In the genomic region with DNA sequence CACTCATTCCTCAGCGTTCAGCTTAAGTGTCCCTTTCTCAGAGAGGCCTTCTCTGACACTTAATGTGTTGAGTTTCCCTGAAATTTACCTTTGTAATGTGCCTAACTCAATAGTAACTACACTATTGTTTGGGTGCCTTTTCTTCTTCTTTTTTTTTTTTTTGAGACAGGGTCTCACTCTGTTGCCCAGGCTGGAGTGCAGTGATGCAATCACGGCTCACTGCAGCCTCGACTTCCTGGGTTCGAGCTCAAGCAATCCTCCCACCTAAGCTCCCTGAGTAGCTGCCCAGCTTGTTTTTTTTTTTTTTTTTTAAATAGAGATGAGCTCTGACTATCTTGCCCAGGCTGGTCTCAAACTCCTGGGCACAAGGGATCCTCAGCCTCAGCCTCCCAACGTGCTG, we compare ENCODE assay signal across 26 cellular contexts.
"Had no signal": no experiment of that assay in that cellular context is flagged by ENCODE, and none has a peak within 500 bp of the region (broad histone marks: within the 10 kb centered on the region; RNA-seq: fewer than 3 reads in every experiment).

No MANE protein-coding gene starts in this region.

- H3K4me1 ChIP-seq: pancreas, prostate gland, right lobe of liver, sigmoid colon, tibial nerve, upper lobe of left lung, vagina had no signal

- H3K4me3 Mint-ChIP-seq: natural killer cell; nephron; neural progenitor cell; stimulated activated effector memory CD8-positive, alpha-beta T cell treated with anti-CD3 and anti-CD28 coated beads, Interleukin-12 subunit alpha, Interleukin-12 subunit beta, amount 100 ng/mL, for 72 hours; stimulated activated naive B cell treated with anti-CD40 and anti-IgM and Interleukin-4, amounts not matched to agents 10 μg/mL and 1 μg/mL and 100 μg/mL, for 72 hours; stimulated activated naive CD8-positive, alpha-beta T cell treated with anti-CD3 and anti-CD28 coated beads, Interleukin-15, Interleukin-2, amounts not matched to agents 100 ng/mL and 50 ng/mL, for 24 hours had no signal

- H3K36me3 ChIP-seq: neural progenitor cell, pancreas, prostate gland, right lobe of liver, stomach, thoracic aorta, thyroid gland, upper lobe of left lung, vagina had no signal

- H3K27me3 ChIP-seq: neural progenitor cell, pancreas, right lobe of liver, sigmoid colon, stomach, thyroid gland, tibial nerve, upper lobe of left lung, vagina had no signal

- H3K9ac ChIP-seq: neural progenitor cell had no signal

- FAIRE-seq: pancreas, small intestine, urothelium cell line had no signal

- H3K36me3 Mint-ChIP-seq: natural killer cell; stimulated activated effector memory CD8-positive, alpha-beta T cell treated with anti-CD3 and anti-CD28 coated beads, Interleukin-12 subunit alpha, Interleukin-12 subunit beta, amount 100 ng/mL, for 72 hours; stimulated activated naive B cell treated with anti-CD40 and anti-IgM and Interleukin-4, amounts not matched to agents 10 μg/mL and 1 μg/mL and 100 μg/mL, for 72 hours had no signal

- ATAC-seq: natural killer cell; pancreas; right cardiac atrium; right lobe of liver; stimulated activated effector memory CD8-positive, alpha-beta T cell treated with anti-CD3 and anti-CD28 coated beads, Interleukin-12 subunit alpha, Interleukin-12 subunit beta, amount 100 ng/mL, for 72 hours; stimulated activated naive B cell treated with anti-CD40 and anti-IgM and Interleukin-4, amounts not matched to agents 10 μg/mL and 1 μg/mL and 100 μg/mL, for 72 hours had no signal

- H3K4me3 ChIP-seq: neural progenitor cell, pancreas, prostate gland, right lobe of liver, sigmoid colon, stomach, thoracic aorta, thyroid gland, tibial nerve, upper lobe of left lung, vagina had no signal

- H2AFZ ChIP-seq: neural progenitor cell had no signal

- H3K27ac ChIP-seq: neural progenitor cell, pancreas, prostate gland, right lobe of liver, sigmoid colon, stomach, thoracic aorta, thyroid gland, tibial nerve, upper lobe of left lung, vagina had no signal

- H3K4me1 Mint-ChIP-seq: natural killer cell; stimulated activated effector memory CD8-positive, alpha-beta T cell treated with anti-CD3 and anti-CD28 coated beads, Interleukin-12 subunit alpha, Interleukin-12 subunit beta, amount 100 ng/mL, for 72 hours; stimulated activated naive B cell treated with anti-CD40 and anti-IgM and Interleukin-4, amounts not matched to agents 10 μg/mL and 1 μg/mL and 100 μg/mL, for 72 hours had no signal

- H3K27ac Mint-ChIP-seq: natural killer cell; nephron; stimulated activated effector memory CD8-positive, alpha-beta T cell treated with anti-CD3 and anti-CD28 coated beads, Interleukin-12 subunit alpha, Interleukin-12 subunit beta, amount 100 ng/mL, for 72 hours; stimulated activated naive B cell treated with anti-CD40 and anti-IgM and Interleukin-4, amounts not matched to agents 10 μg/mL and 1 μg/mL and 100 μg/mL, for 72 hours; stimulated activated naive CD8-positive, alpha-beta T cell treated with anti-CD3 and anti-CD28 coated beads, Interleukin-15, Interleukin-2, amounts not matched to agents 100 ng/mL and 50 ng/mL, for 24 hours had no signal

- H3K9me3 ChIP-seq: pancreas, prostate gland, right lobe of liver, sigmoid colon, stomach, thoracic aorta, thyroid gland, tibial nerve, upper lobe of left lung, vagina had no signal

- H3K9me3 Mint-ChIP-seq: natural killer cell; nephron; neural progenitor cell; stimulated activated effector memory CD8-positive, alpha-beta T cell treated with anti-CD3 and anti-CD28 coated beads, Interleukin-12 subunit alpha, Interleukin-12 subunit beta, amount 100 ng/mL, for 72 hours; stimulated activated naive B cell treated with anti-CD40 and anti-IgM and Interleukin-4, amounts not matched to agents 10 μg/mL and 1 μg/mL and 100 μg/mL, for 72 hours; stimulated activated naive CD8-positive, alpha-beta T cell treated with anti-CD3 and anti-CD28 coated beads, Interleukin-15, Interleukin-2, amounts not matched to agents 100 ng/mL and 50 ng/mL, for 24 hours had no signal

- H3K4me2 ChIP-seq: neural progenitor cell had no signal

- DNase-seq: natural killer cell; occipital lobe; pancreas; right cardiac atrium; right lobe of liver; sigmoid colon; small intestine; stimulated activated CD4-positive, alpha-beta T cell treated with anti-CD3 and anti-CD28 coated beads, Interleukin-15, amount 100 ng/mL, for 24 hours; stimulated activated CD4-positive, alpha-beta T cell treated with anti-CD3 and anti-CD28 coated beads, Interleukin-2, amount 100 ng/mL, for 24 hours; stimulated activated CD4-positive, alpha-beta T cell treated with anti-CD3 and anti-CD28 coated beads, Interleukin-2, amount 100 ng/mL, for 48 hours; stimulated activated CD4-positive, alpha-beta T cell treated with anti-CD3 and anti-CD28 coated beads, Interleukin-4, amount 100 ng/mL, for 24 hours; stimulated activated naive B cell treated with anti-CD40 and anti-IgM and Interleukin-4, amounts not matched to agents 10 μg/mL and 1 μg/mL and 100 μg/mL, for 72 hours; stimulated activated naive CD4-positive, alpha-beta T cell treated with Interleukin-2 at 50 U/mL for 16 hours; stomach; thyroid gland; trophoblast cell; upper lobe of left lung had no signal
